Comparison of ENCODE assay signal across 9 cellular contexts in genomic region chr15:48336940-48337339, GRCh38. TPM values are rescaled to one million over a fixed set of nuclear protein-coding genes. Genes with fewer than 3 reads are reported as not detected.
A peak's percentile ranks its signal among the peaks of the same experiment; 100 is the strongest.
DNase-seq lines count a peak whose midpoint lies in the region; ATAC-seq, FAIRE-seq and TF ChIP-seq lines count a peak whose summit lies in the region.
"Had no signal": no experiment of that assay in that cellular context is flagged by ENCODE, and none has a peak within 500 bp of the region (broad histone marks: within the 10 kb centered on the region; RNA-seq: fewer than 3 reads in every experiment).

No MANE protein-coding gene starts in this region.

- H3K18ac ChIP-seq in neuronal stem cell (ENCODE audit: low read length) = no peak overlapping the region

- H3K27me3 ChIP-seq in GM12878 (replicated peaks in 1 of 2; ENCODE audit: control insufficient read depth in 2 of 2, insufficient read depth in 2 of 2, low read length in 1 of 2) = no peaks in the 10 kb centered on the region
- H3K27me3 ChIP-seq in neuronal stem cell (ENCODE audit: control insufficient read depth in 3 of 3, insufficient read depth in 3 of 3, low read depth in 1 of 3, low read length in 3 of 3) = no peaks in the 10 kb centered on the region
- no peaks in the 10 kb centered on the region for H3K27me3 ChIP-seq in stomach

- no peak for FAIRE-seq in GM12878 (lab: Jason Lieb, UNC)

- peaks cover 3% of the 10 kb centered on the region for H3K79me1 ChIP-seq in neuronal stem cell (ENCODE audit: low read depth, low read length)

- in situ Hi-C loops in GM12878 (cut with MboI) = loop anchor here (25.0 kb wide), 1 partner anchor 1275 kb away; the partner anchor contains the start of genes DTWD1 and FAM227B

- no peak overlapping the region for H3K23ac ChIP-seq in neuronal stem cell (ENCODE audit: low read depth, low read length, poor library complexity)

- no peak overlapping the region for H2AFZ ChIP-seq in GM12878 (ENCODE audit: control insufficient read depth, low read depth, low read length)
- H2AFZ ChIP-seq in neuronal stem cell (ENCODE audit: low read length) = no peak overlapping the region

- intact Hi-C loops in activated CD4-positive, alpha-beta T cell treated with anti-CD3 and anti-CD28 coated beads for 36 hours (cut with DNase I, micrococcal nuclease) = loop anchor here (10.0 kb wide), 2 partner anchors 538 to 1288 kb away; partner anchors contain the start of genes DTWD1 (in 1 of the 2), EID1 (in 1 of the 2) and FAM227B (in 1 of the 2)
- intact Hi-C loops in activated CD4-positive, alpha-beta T cell treated with anti-CD3 and anti-CD28 coated beads, Interleukin-2, amount 10 ng/mL, durations not matched to agents 24 days and 14 days (cut with micrococcal nuclease) = no loop called here
- intact Hi-C loops in GM12878 (cut with micrococcal nuclease; ENCODE audit: unreplicated experiment) = loop anchor here (2.0 to 10.0 kb wide), 2 partner anchors 16 to 1288 kb away; partner anchors contain the start of genes DTWD1 and FAM227B
- intact Hi-C loops in stomach (cut with DNase I; ENCODE audit: low total_unique reads) = no loop called here

- H3K9ac ChIP-seq in GM12878 (ENCODE audit: control insufficient read depth, insufficient read depth, low read length) (no peak overlapping the region), neuronal stem cell (ENCODE audit: low read depth, low read length, poor library complexity) (no peak overlapping the region)

- H3K4me1 ChIP-seq in GM12878 (ENCODE audit: control insufficient read depth, insufficient read depth, low read length) = peaks cover 3% of the 10 kb centered on the region; the same call in 1 of the 2 replicates
- peaks cover 3 to 5% of the 10 kb centered on the region in 2 donors for H3K4me1 ChIP-seq in neuronal stem cell (ENCODE audit: control insufficient read depth in 2 of 2, insufficient read depth in 1 of 2, low read depth in 1 of 2, low read length in 2 of 2)
- H3K4me1 ChIP-seq in stomach = peaks cover 6 to 19% (median 10%) of the 10 kb centered on the region in 4 donors

- H3K36me3 Mint-ChIP-seq in activated CD4-positive, alpha-beta T cell treated with anti-CD3 and anti-CD28 coated beads for 36 hours (ENCODE audit: low read depth) = peaks cover 72% of the 10 kb centered on the region
- peaks cover 61% of the 10 kb centered on the region for H3K36me3 Mint-ChIP-seq in activated CD4-positive, alpha-beta T cell treated with anti-CD3 and anti-CD28 coated beads, Interleukin-2, amount 10 ng/mL, durations not matched to agents 24 days and 14 days (ENCODE audit: low read depth)
- H3K36me3 Mint-ChIP-seq in immature natural killer cell = peaks cover 3 to 17% (median 12%) of the 10 kb centered on the region in 3 donors

- H3K79me2 ChIP-seq in GM12878 (ENCODE audit: control insufficient read depth, insufficient read depth, low read length) = peaks cover 37% of the 10 kb centered on the region

- no peaks in the 10 kb centered on the region for H4K20me1 ChIP-seq in GM12878 (ENCODE audit: control insufficient read depth, insufficient read depth)

- POLR2A ChIA-PET in activated CD4-positive, alpha-beta T cell treated with anti-CD3 and anti-CD28 coated beads for 36 hours (lab: Charles Lee) = no interaction called here
- POLR2A ChIA-PET in GM12878 (lab: Charles Lee) = interaction anchor here (0.5 kb wide), 1 partner anchor 1964 kb away, joined by 6 read pairs; no protein-coding TSS in a partner anchor

- no peak overlapping the region for H3K4me3 ChIP-seq in GM12878
- no peak overlapping the region for H3K4me3 ChIP-seq in neuronal stem cell (ENCODE audit: low read length in 2 of 2)
- no peak overlapping the region for H3K4me3 ChIP-seq in stomach
- H3K4me3 ChIP-seq: lung had no signal

- H3K36me3 ChIP-seq in GM12878 (ENCODE audit: control insufficient read depth in 2 of 2, insufficient read depth in 2 of 2, low read length in 1 of 2) = peaks cover 2 to 21% of the 10 kb centered on the region in 2 experiments
- H3K36me3 ChIP-seq in neuronal stem cell (replicated peaks in 1 of 2; ENCODE audit: control insufficient read depth in 2 of 2, insufficient read depth in 2 of 2, low read length in 2 of 2) = peaks cover 3 to 84% of the 10 kb centered on the region in 2 donors
- peaks cover 3 to 80% (median 71%) of the 10 kb centered on the region in 4 donors for H3K36me3 ChIP-seq in stomach

- H2BK15ac ChIP-seq in neuronal stem cell (ENCODE audit: low read length) = no peak overlapping the region

- H3K9me3 Mint-ChIP-seq in activated CD4-positive, alpha-beta T cell treated with anti-CD3 and anti-CD28 coated beads for 36 hours (ENCODE audit: low read depth) = no peaks in the 10 kb centered on the region
- H3K9me3 Mint-ChIP-seq in activated CD4-positive, alpha-beta T cell treated with anti-CD3 and anti-CD28 coated beads, Interleukin-2, amount 10 ng/mL, durations not matched to agents 24 days and 14 days = no peaks in the 10 kb centered on the region
- H3K9me3 Mint-ChIP-seq in immature natural killer cell = no peaks in the 10 kb centered on the region

- no peak for ATAC-seq in activated CD4-positive, alpha-beta T cell treated with anti-CD3 and anti-CD28 coated beads for 36 hours
- peak; percentile 68 for ATAC-seq in GM12878

- SMC1A ChIA-PET in GM12878 (lab: Charles Lee; ENCODE audit: uncharacterized antibody, unreplicated experiment) = interaction anchor here (0.6 to 4.1 kb wide), 8 partner anchors 8 to 668 kb away, joined by 3 to 43 read pairs (median 4); no protein-coding TSS in a partner anchor

- H3K9me3 ChIP-seq in GM12878 (replicated peaks; ENCODE audit: control insufficient read depth, insufficient read depth, low read length) (no peaks in the 10 kb centered on the region), neuronal stem cell (replicated peaks in 1 of 2; ENCODE audit: control insufficient read depth in 2 of 2, insufficient read depth in 1 of 2, low read depth in 1 of 2, low read length in 2 of 2) (no peaks in the 10 kb centered on the region), stomach (no peaks in the 10 kb centered on the region)

- H4K91ac ChIP-seq in neuronal stem cell (ENCODE audit: low read depth, low read length, poor library complexity) = no peak overlapping the region

- DNase-seq in activated CD4-positive, alpha-beta T cell treated with anti-CD3 and anti-CD28 coated beads for 36 hours = peak; percentile 16
- DNase-seq in activated CD4-positive, alpha-beta T cell treated with anti-CD3 and anti-CD28 coated beads, Interleukin-2, amount 10 ng/mL, durations not matched to agents 24 days and 14 days = no peak
- DNase-seq in HT-29 (ENCODE audit: low spot score) = peak; percentile 20
- no peak for DNase-seq in GM12878 (ENCODE audit: low read depth, low spot score)
- peak; percentile 30 for DNase-seq in neuronal stem cell (ENCODE audit: low spot score)
- no peak for DNase-seq in SHP77 (lab: John Stamatoyannopoulos, UW)
- no peak for DNase-seq in immature natural killer cell
- DNase-seq in stomach = no peak

- peak; percentile 50; the same call in 1 of the 2 replicates for TF ChIP-seq RAD21 in GM12878 (IDR thresholded peaks at IDR 0.05; ENCODE audit: insufficient read depth, low read depth, low read length)

- peak; percentile 50 to 62 (median 60); a peak in 4 of 6 replicates for TF ChIP-seq CTCF in GM12878 (IDR thresholded peaks at IDR 0.05 in 2 of 3, conservative IDR thresholded peaks at IDR 0.05 in 1 of 3; ENCODE audit: control insufficient read depth in 2 of 3, extremely low read depth in 1 of 3, insufficient read depth in 1 of 3, low read depth in 3 of 3, low read length in 3 of 3)
- no peak for TF ChIP-seq CTCF in stomach (IDR thresholded peaks at IDR 0.05)

- BruUV-seq in GM12878 (replicated peaks; lab: Mats Ljungman, UMichigan) = no TSS peak

- RAD21 ChIA-PET in GM12878 (lab: Charles Lee; ENCODE audit: unreplicated experiment) = interaction anchor here (0.7 to 3.7 kb wide), 5 partner anchors 15 to 308 kb away, joined by 3 to 23 read pairs (median 7); partner anchors contain the start of gene FBN1

- no peak overlapping the region for H2BK120ac ChIP-seq in neuronal stem cell (ENCODE audit: low read depth, low read length)

- H2BK12ac ChIP-seq in neuronal stem cell (ENCODE audit: low read length) = no peak overlapping the region

- TF ChIP-seq POLR2A in GM12878 (IDR thresholded peaks at IDR 0.05; ENCODE audit: low read depth, low read length) (no peak), stomach (IDR thresholded peaks at IDR 0.05) (no peak)

- no peak overlapping the region for H3K4ac ChIP-seq in neuronal stem cell (ENCODE audit: low read length)

- H3K4me1 Mint-ChIP-seq in activated CD4-positive, alpha-beta T cell treated with anti-CD3 and anti-CD28 coated beads for 36 hours = peaks cover 41% of the 10 kb centered on the region
- peaks cover 39% of the 10 kb centered on the region for H3K4me1 Mint-ChIP-seq in activated CD4-positive, alpha-beta T cell treated with anti-CD3 and anti-CD28 coated beads, Interleukin-2, amount 10 ng/mL, durations not matched to agents 24 days and 14 days
- peaks cover 7 to 10% of the 10 kb centered on the region in 2 donors for H3K4me1 Mint-ChIP-seq in immature natural killer cell

- H2AK5ac ChIP-seq in neuronal stem cell (ENCODE audit: low read depth, low read length) = no peak overlapping the region

- H3K27ac Mint-ChIP-seq in activated CD4-positive, alpha-beta T cell treated with anti-CD3 and anti-CD28 coated beads for 36 hours = no peak overlapping the region
- H3K27ac Mint-ChIP-seq in activated CD4-positive, alpha-beta T cell treated with anti-CD3 and anti-CD28 coated beads, Interleukin-2, amount 10 ng/mL, durations not matched to agents 24 days and 14 days = no peak overlapping the region
- no peak overlapping the region for H3K27ac Mint-ChIP-seq in immature natural killer cell

- no peak overlapping the region for H4K8ac ChIP-seq in neuronal stem cell (ENCODE audit: low read depth, low read length)

- H2BK5ac ChIP-seq in neuronal stem cell (ENCODE audit: low read length) = no peak overlapping the region

- 76% methylated on average over 2 of the region's 2 CpGs for WGBS in GM12878 (ENCODE audit: insufficient coverage, insufficient replicate concordance, low lambda C conversion rate, missing lambda C conversion rate)
- WGBS in neuronal stem cell (ENCODE audit: extremely low coverage in 2 of 2, insufficient read length in 2 of 2, insufficient replicate concordance in 1 of 2), 2 donors = no CpG with 5 or more reads among the region's 2 CpGs
- WGBS in stomach, 5 donors = 77 to 93% (median 90%) methylated on average over 2 of the region's 2 CpGs

- no peak overlapping the region for H3K27ac ChIP-seq in GM12878 (ENCODE audit: control insufficient read depth, insufficient read depth)
- no peak overlapping the region for H3K27ac ChIP-seq in neuronal stem cell (replicated peaks; ENCODE audit: low read length)
- no peak overlapping the region for H3K27ac ChIP-seq in stomach

- TF ChIP-seq EP300 in GM12878 (IDR thresholded peaks at IDR 0.05; ENCODE audit: borderline replicate concordance in 1 of 2, control insufficient read depth in 1 of 2, low read depth in 2 of 2, low read length in 2 of 2) = no peak
- no peak for TF ChIP-seq EP300 in stomach (IDR thresholded peaks at IDR 0.05)

- H3K14ac ChIP-seq in neuronal stem cell (ENCODE audit: low read length) = no peak overlapping the region

- no peaks in the 10 kb centered on the region for H3K27me3 Mint-ChIP-seq in activated CD4-positive, alpha-beta T cell treated with anti-CD3 and anti-CD28 coated beads for 36 hours
- H3K27me3 Mint-ChIP-seq in activated CD4-positive, alpha-beta T cell treated with anti-CD3 and anti-CD28 coated beads, Interleukin-2, amount 10 ng/mL, durations not matched to agents 24 days and 14 days = no peaks in the 10 kb centered on the region
- H3K27me3 Mint-ChIP-seq in immature natural killer cell (ENCODE audit: low read depth in 3 of 3) = no peaks in the 10 kb centered on the region

- no peak overlapping the region for H3K4me3 Mint-ChIP-seq in activated CD4-positive, alpha-beta T cell treated with anti-CD3 and anti-CD28 coated beads for 36 hours
- H3K4me3 Mint-ChIP-seq in activated CD4-positive, alpha-beta T cell treated with anti-CD3 and anti-CD28 coated beads, Interleukin-2, amount 10 ng/mL, durations not matched to agents 24 days and 14 days = no peak overlapping the region
- no peak overlapping the region for H3K4me3 Mint-ChIP-seq in immature natural killer cell

- CTCF ChIA-PET in activated CD4-positive, alpha-beta T cell treated with anti-CD3 and anti-CD28 coated beads for 36 hours (lab: Charles Lee) = interaction anchor here (1.3 to 2.7 kb wide), 3 partner anchors 10 to 19 kb away, joined by 4 to 11 read pairs (median 10); no protein-coding TSS in a partner anchor
- CTCF ChIA-PET in GM12878 (lab: Yijun Ruan, JAX) = interaction anchor here (0.6 to 6.6 kb wide), 11 partner anchors 12 to 1481 kb away, joined by 3 to 123 read pairs (median 4); no protein-coding TSS in a partner anchor

- H3K4me2 ChIP-seq in GM12878 (ENCODE audit: control insufficient read depth, insufficient read depth) (no peak overlapping the region; the same call in 1 of the 2 replicates), neuronal stem cell (ENCODE audit: insufficient read depth, low read length, poor library complexity, severe bottlenecking) (no peak overlapping the region)

RNA-seq across cellular contexts. Expression of gene DUT, which starts 5.7 kb away (rescaled TPM):
- total RNA-seq in activated CD4-positive, alpha-beta T cell treated with anti-CD3 and anti-CD28 coated beads for 36 hours = 100 to 1,000 TPM; 371 to 500 TPM
- 259 and 273 TPM in 2 replicates for total RNA-seq in activated CD4-positive, alpha-beta T cell treated with anti-CD3 and anti-CD28 coated beads, Interleukin-2, amount 10 ng/mL, durations not matched to agents 24 days and 14 days
- 53.0 and 57.1 TPM in 2 replicates for total RNA-seq in HT-29 (2014; rRNA removed; shearing (Covaris generic))
- 38.2 and 45.6 TPM in 2 replicates for total RNA-seq in GM12878 (2013; cell fraction: nucleolus; rRNA removed)
- total RNA-seq in GM12878 (2014; rRNA removed) (147 and 152 TPM in 2 replicates), GM12878 (2014; rRNA removed; fragmentation: Illumina TruSeq; extraction: Trizol) (96.8 and 108 TPM in 2 replicates), GM12878 (2021) (272 and 292 TPM in 2 replicates), stomach (100 to 1,000 TPM in 2 of 5 donors, 10 to 100 TPM in 2, 1 to 10 TPM in 1; 7.6 to 207 (median 27.5) TPM)
- polyA plus RNA-seq in GM12878 (2011; ENCODE audit: low read depth) = 47.6 TPM
- polyA plus RNA-seq in GM12878 (2011; rRNA removed) (147 and 250 TPM in 2 replicates), GM12878 (2014; fragmentation: Illumina TruSeq; extraction: Trizol) (142 and 146 TPM in 2 replicates), GM12878 (2014; fragmentation: Nextera tagmentation; extraction: Ambion mirVana) (10 to 100 TPM; 20.1 to 88.1 TPM), GM12878 (2014; rRNA removed) (159 and 161 TPM in 2 replicates), GM12878 (2016; fragmentation: Nextera tagmentation; extraction: Ambion mirVana) (100 to 1,000 TPM; 449 to 452 TPM), immature natural killer cell (100 to 1,000 TPM in 1 of 3 donors, 10 to 100 TPM in 2; 84.0 to 125 (median 89.7) TPM), stomach (10 to 100 TPM; 62.8 to 90.1 (median 76.4) TPM)
- 82.4 and 152 TPM in 2 replicates for polyA plus RNA-seq in GM12878 (2011; cell fraction: cytosol; rRNA removed)
- 105 and 132 TPM in 2 replicates for polyA plus RNA-seq in GM12878 (2011; cell fraction: nucleus; rRNA removed)
- 102 and 137 TPM in 2 replicates for polyA plus RNA-seq in GM12878 (2012)
- 10.9 and 17.7 TPM in 2 replicates for polyA minus RNA-seq in GM12878 (2011; rRNA and poly(A)+ RNA removed)
- polyA minus RNA-seq in GM12878 (2011; cell fraction: cytosol; rRNA and poly(A)+ RNA removed) = 38.2 and 48.6 TPM in 2 replicates
- polyA minus RNA-seq in GM12878 (2011; cell fraction: nucleus; rRNA and poly(A)+ RNA removed) = 31.1 and 42.7 TPM in 2 replicates
- polyA plus RNA-seq in neuronal stem cell (2013, experiment 1 of 2) = 99.8 TPM
- 114 TPM for polyA plus RNA-seq in neuronal stem cell (2013, experiment 2 of 2)

Comparison
In these comparisons a context has a peak if more than half of its experiments do, and no peak if none do; other contexts are left out.
1. DNase-seq: peak in activated CD4-positive, alpha-beta T cell treated with anti-CD3 and anti-CD28 coated beads for 36 hours (single experiment), HT-29 (single experiment) and neuronal stem cell (single experiment); none in activated CD4-positive, alpha-beta T cell treated with anti-CD3 and anti-CD28 coated beads, Interleukin-2, amount 10 ng/mL, durations not matched to agents 24 days and 14 days (single experiment), GM12878 (single experiment), SHP77 (0 of 2), immature natural killer cell (0 of 3) and stomach (single experiment).
2. intact Hi-C loops: an anchor here in activated CD4-positive, alpha-beta T cell treated with anti-CD3 and anti-CD28 coated beads for 36 hours (10.0 kb wide) and GM12878 (2.0 to 10.0 kb wide); none called in activated CD4-positive, alpha-beta T cell treated with anti-CD3 and anti-CD28 coated beads, Interleukin-2, amount 10 ng/mL, durations not matched to agents 24 days and 14 days and stomach.
3. CTCF ChIP-seq: peak in GM12878 (3 of 3); none in stomach (0 of 7).